Comparison of ENCODE assay signal across 3 cellular contexts in the genomic region with DNA sequence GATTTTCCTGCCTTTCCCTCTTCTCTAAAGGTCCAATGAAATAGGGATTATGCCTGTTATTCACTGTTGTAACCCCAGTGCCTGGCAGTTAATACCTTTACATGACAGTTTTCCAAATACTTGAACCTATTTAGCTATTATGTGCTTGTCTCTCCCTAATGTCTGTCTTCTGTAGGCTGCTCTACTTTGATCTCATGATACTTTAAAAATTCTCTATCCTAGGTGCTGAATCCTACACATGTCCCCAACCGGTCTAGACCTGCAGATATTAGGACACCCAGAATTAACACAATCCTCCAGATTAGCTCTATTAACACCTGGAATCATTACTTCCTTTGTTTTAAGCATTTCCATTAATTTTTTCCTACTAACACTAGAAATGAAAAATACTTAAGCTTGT.
TF ChIP-seq lines count a peak whose summit lies in the region.

No MANE protein-coding gene starts in this region.

TF ChIP-seq in SK-N-SH, 30 proteins besides CTCF, POLR2A, EP300 and RAD21 (continued from another document):
- TF ChIP-seq, protein P1, sequence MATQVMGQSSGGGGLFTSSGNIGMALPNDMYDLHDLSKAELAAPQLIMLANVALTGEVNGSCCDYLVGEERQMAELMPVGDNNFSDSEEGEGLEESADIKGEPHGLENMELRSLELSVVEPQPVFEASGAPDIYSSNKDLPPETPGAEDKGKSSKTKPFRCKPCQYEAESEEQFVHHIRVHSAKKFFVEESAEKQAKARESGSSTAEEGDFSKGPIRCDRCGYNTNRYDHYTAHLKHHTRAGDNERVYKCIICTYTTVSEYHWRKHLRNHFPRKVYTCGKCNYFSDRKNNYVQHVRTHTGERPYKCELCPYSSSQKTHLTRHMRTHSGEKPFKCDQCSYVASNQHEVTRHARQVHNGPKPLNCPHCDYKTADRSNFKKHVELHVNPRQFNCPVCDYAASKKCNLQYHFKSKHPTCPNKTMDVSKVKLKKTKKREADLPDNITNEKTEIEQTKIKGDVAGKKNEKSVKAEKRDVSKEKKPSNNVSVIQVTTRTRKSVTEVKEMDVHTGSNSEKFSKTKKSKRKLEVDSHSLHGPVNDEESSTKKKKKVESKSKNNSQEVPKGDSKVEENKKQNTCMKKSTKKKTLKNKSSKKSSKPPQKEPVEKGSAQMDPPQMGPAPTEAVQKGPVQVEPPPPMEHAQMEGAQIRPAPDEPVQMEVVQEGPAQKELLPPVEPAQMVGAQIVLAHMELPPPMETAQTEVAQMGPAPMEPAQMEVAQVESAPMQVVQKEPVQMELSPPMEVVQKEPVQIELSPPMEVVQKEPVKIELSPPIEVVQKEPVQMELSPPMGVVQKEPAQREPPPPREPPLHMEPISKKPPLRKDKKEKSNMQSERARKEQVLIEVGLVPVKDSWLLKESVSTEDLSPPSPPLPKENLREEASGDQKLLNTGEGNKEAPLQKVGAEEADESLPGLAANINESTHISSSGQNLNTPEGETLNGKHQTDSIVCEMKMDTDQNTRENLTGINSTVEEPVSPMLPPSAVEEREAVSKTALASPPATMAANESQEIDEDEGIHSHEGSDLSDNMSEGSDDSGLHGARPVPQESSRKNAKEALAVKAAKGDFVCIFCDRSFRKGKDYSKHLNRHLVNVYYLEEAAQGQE (IDR thresholded peaks at IDR 0.05; ENCODE audit: low read depth, low read length): peak; percentile 87

TF ChIP-seq in SK-N-SH treated with all-trans-retinoic acid at 6 μM for 48 hours, 23 proteins besides CTCF, POLR2A, EP300 and RAD21 (continued from another document):
- TF ChIP-seq, protein P2, sequence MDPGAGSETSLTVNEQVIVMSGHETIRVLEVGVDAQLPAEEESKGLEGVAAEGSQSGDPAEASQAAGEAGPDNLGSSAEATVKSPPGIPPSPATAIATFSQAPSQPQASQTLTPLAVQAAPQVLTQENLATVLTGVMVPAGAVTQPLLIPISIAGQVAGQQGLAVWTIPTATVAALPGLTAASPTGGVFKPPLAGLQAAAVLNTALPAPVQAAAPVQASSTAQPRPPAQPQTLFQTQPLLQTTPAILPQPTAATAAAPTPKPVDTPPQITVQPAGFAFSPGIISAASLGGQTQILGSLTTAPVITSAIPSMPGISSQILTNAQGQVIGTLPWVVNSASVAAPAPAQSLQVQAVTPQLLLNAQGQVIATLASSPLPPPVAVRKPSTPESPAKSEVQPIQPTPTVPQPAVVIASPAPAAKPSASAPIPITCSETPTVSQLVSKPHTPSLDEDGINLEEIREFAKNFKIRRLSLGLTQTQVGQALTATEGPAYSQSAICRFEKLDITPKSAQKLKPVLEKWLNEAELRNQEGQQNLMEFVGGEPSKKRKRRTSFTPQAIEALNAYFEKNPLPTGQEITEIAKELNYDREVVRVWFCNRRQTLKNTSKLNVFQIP (CRISPR knock-in tag; IDR thresholded peaks at IDR 0.05; ENCODE audit: borderline replicate concordance, low read depth): no peak
- TF ChIP-seq, protein P3, sequence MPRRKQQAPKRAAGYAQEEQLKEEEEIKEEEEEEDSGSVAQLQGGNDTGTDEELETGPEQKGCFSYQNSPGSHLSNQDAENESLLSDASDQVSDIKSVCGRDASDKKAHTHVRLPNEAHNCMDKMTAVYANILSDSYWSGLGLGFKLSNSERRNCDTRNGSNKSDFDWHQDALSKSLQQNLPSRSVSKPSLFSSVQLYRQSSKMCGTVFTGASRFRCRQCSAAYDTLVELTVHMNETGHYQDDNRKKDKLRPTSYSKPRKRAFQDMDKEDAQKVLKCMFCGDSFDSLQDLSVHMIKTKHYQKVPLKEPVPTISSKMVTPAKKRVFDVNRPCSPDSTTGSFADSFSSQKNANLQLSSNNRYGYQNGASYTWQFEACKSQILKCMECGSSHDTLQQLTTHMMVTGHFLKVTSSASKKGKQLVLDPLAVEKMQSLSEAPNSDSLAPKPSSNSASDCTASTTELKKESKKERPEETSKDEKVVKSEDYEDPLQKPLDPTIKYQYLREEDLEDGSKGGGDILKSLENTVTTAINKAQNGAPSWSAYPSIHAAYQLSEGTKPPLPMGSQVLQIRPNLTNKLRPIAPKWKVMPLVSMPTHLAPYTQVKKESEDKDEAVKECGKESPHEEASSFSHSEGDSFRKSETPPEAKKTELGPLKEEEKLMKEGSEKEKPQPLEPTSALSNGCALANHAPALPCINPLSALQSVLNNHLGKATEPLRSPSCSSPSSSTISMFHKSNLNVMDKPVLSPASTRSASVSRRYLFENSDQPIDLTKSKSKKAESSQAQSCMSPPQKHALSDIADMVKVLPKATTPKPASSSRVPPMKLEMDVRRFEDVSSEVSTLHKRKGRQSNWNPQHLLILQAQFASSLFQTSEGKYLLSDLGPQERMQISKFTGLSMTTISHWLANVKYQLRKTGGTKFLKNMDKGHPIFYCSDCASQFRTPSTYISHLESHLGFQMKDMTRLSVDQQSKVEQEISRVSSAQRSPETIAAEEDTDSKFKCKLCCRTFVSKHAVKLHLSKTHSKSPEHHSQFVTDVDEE (CRISPR knock-in tag; IDR thresholded peaks at IDR 0.05): no peak

TF ChIP-seq in liver, 16 proteins besides CTCF, POLR2A, EP300 and RAD21 (continued from another document):
- TF ChIP-seq, protein P4, sequence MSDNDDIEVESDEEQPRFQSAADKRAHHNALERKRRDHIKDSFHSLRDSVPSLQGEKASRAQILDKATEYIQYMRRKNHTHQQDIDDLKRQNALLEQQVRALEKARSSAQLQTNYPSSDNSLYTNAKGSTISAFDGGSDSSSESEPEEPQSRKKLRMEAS (IDR thresholded peaks at IDR 0.05): no peak
